1 cellular context compared by ENCODE assay signal in the genomic region with DNA sequence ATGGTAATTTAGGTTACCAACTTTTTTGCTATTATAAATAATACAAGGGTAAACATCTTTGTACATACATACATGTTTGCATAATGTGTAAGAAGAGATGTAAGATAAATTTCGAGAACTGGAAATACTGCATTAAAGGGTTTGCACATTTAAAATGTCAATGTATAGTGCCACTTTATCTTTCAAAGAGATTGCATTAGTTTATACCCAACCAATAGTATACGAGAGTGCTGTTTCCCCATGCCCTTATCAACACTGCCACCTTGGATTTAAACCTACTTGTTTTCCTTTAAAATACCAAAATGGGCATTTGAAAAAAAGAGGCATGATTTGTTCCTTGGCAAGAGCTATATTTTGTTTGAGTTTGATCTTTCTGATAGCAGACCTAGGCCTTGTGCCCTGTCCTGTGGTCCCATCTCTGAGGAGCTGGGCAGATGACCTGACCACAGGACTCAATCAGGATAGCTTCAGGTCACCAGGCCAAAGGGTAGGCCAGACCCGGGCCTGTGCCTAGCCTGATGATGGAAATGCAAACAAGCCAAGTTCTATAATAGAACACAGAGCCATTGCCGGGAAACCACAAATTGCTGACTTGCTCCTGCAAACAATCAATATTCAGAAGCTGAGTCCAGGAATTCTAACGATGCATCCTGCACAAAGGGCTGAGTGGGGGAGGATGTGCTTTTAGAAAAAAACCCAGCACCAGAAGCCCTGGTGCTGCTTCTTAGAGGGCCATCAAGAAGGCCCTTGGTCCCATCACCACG.
TF ChIP-seq lines count a peak whose summit lies in the region.

No MANE protein-coding gene starts in this region.

TF ChIP-seq in liver, 16 proteins besides CTCF, POLR2A, EP300 and RAD21 (continued from another document):
- TF ChIP-seq, protein P1, sequence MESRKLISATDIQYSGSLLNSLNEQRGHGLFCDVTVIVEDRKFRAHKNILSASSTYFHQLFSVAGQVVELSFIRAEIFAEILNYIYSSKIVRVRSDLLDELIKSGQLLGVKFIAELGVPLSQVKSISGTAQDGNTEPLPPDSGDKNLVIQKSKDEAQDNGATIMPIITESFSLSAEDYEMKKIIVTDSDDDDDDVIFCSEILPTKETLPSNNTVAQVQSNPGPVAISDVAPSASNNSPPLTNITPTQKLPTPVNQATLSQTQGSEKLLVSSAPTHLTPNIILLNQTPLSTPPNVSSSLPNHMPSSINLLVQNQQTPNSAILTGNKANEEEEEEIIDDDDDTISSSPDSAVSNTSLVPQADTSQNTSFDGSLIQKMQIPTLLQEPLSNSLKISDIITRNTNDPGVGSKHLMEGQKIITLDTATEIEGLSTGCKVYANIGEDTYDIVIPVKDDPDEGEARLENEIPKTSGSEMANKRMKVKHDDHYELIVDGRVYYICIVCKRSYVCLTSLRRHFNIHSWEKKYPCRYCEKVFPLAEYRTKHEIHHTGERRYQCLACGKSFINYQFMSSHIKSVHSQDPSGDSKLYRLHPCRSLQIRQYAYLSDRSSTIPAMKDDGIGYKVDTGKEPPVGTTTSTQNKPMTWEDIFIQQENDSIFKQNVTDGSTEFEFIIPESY (IDR thresholded peaks at IDR 0.05), result peak; percentile 94
- TF ChIP-seq RXRA (IDR thresholded peaks at IDR 0.05) (peak; percentile 100), HNF4A (conservative IDR thresholded peaks at IDR 0.05) (peak; percentile 89 to 94), JUND (IDR thresholded peaks at IDR 0.05) (peak; percentile 93), FOXA2 (IDR thresholded peaks at IDR 0.05) (peak; percentile 100), TAF1 (conservative IDR thresholded peaks at IDR 0.05) (no peak), HNF4G (IDR thresholded peaks at IDR 0.05) (peak; percentile 39), EGR1 (IDR thresholded peaks at IDR 0.05; ENCODE audit: low read depth in 2 of 2) (peak; percentile 81 to 98), GABPA (IDR thresholded peaks at IDR 0.05 in 1 of 2, conservative IDR thresholded peaks at IDR 0.05 in 1 of 2) (peak in 1 of 2 donors; percentile 57), NR2F2 (IDR thresholded peaks at IDR 0.05) (peak; percentile 94)
- TF ChIP-seq, protein P2, sequence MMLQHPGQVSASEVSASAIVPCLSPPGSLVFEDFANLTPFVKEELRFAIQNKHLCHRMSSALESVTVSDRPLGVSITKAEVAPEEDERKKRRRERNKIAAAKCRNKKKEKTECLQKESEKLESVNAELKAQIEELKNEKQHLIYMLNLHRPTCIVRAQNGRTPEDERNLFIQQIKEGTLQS (IDR thresholded peaks at IDR 0.05), result peak; percentile 88
- TF ChIP-seq, protein P3, sequence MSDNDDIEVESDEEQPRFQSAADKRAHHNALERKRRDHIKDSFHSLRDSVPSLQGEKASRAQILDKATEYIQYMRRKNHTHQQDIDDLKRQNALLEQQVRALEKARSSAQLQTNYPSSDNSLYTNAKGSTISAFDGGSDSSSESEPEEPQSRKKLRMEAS (IDR thresholded peaks at IDR 0.05), result peak; percentile 99
- TF ChIP-seq, protein P4, sequence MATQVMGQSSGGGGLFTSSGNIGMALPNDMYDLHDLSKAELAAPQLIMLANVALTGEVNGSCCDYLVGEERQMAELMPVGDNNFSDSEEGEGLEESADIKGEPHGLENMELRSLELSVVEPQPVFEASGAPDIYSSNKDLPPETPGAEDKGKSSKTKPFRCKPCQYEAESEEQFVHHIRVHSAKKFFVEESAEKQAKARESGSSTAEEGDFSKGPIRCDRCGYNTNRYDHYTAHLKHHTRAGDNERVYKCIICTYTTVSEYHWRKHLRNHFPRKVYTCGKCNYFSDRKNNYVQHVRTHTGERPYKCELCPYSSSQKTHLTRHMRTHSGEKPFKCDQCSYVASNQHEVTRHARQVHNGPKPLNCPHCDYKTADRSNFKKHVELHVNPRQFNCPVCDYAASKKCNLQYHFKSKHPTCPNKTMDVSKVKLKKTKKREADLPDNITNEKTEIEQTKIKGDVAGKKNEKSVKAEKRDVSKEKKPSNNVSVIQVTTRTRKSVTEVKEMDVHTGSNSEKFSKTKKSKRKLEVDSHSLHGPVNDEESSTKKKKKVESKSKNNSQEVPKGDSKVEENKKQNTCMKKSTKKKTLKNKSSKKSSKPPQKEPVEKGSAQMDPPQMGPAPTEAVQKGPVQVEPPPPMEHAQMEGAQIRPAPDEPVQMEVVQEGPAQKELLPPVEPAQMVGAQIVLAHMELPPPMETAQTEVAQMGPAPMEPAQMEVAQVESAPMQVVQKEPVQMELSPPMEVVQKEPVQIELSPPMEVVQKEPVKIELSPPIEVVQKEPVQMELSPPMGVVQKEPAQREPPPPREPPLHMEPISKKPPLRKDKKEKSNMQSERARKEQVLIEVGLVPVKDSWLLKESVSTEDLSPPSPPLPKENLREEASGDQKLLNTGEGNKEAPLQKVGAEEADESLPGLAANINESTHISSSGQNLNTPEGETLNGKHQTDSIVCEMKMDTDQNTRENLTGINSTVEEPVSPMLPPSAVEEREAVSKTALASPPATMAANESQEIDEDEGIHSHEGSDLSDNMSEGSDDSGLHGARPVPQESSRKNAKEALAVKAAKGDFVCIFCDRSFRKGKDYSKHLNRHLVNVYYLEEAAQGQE (IDR thresholded peaks at IDR 0.05), result peak; percentile 88
TF ChIP-seq in liver: peak in this region for 15.
